Comparison of ENCODE assay signal across 8 cellular contexts in the genomic region with DNA sequence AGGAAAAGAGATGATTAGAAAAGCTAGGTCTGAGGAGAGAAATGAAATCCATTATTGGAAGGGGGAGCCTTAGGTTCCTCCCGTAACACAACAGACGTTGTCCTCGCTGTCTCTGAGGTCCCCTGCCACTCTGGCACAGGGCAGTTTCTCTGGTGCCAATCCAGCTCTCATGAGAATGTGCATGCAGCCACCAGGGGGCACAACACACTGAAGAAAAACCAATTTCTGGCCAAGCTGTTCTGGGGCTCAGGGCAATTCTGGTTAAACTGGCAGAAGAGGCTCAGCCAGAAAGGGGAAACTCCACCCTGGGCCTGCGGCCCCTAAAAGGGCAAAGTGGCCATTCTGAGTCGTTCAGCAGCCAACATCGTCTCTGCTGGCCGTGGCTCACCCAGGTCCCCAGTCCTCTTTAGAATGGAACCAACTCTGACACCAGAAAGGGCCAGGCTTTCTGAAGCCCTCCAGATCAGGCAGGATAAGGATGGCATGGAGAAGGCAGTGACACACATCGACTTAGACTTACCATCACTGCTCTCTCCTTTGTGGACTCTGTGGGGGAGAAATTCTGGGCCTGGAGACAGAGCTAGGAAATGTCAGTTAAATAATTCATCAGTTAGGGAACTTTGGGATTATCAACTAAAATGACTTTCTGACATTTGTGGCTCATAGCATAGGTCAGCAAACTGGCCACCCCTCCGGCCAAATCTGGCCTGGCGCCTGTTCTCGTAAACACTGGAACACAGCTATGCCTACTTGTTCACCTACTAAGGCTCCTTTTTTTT. TPM values are rescaled to one million over a fixed set of nuclear protein-coding genes. Genes with fewer than 3 reads are reported as not detected.
DNase-seq lines count a peak whose midpoint lies in the region; ATAC-seq, FAIRE-seq and TF ChIP-seq lines count a peak whose summit lies in the region.

No MANE protein-coding gene starts in this region.

- DNase-seq in COLO829 (ENCODE audit: low spot score) (peak; percentile 32), HPDE6-E6E7 (ENCODE audit: extremely low spot score) (peak; percentile 57), NOMO-1 (lab: John Stamatoyannopoulos, UW; ENCODE audit: unreplicated experiment in 2 of 2) (peak; percentile 97 to 99), endothelial cell of umbilical vein (ENCODE audit: low read depth, low spot score) (peak; percentile 77), mucosa of descending colon (peak; percentile 68 to 90 (median 84))
- DNase-seq in activated CD8-positive, alpha-beta memory T cell treated with anti-CD3 and anti-CD28 coated beads, Interleukin-2, amount 50 U/mL, for 24 hours (ENCODE audit: extremely low read depth): peak; percentile 55
- peak; percentile 47 to 60 for DNase-seq in stimulated activated CD8-positive, alpha-beta memory T cell treated with anti-CD3 and anti-CD28 coated beads, Interleukin-4, amount 100 ng/mL, for 1 hour (ENCODE audit: low read depth in 2 of 2, low spot score in 1 of 2)

- BruUV-seq in endothelial cell of umbilical vein (replicated peaks; lab: Mats Ljungman, UMichigan): no TSS peak

- peak; percentile 33 for ATAC-seq in GM19468 (IDR thresholded peaks at IDR 0.05; ENCODE audit: extremely low read depth, unreplicated experiment)
- peak; percentile 89 for ATAC-seq in mucosa of descending colon

- dilution Hi-C loops in endothelial cell of umbilical vein (cut with MboI; ENCODE audit: extremely low pct_ligation_motif_present, low sequenced_read_pairs): no loop called here

- H3K27ac ChIP-seq in endothelial cell of umbilical vein (ENCODE audit: insufficient read depth, low read depth, low read length): no peak overlapping the region

- intact Hi-C loops in endothelial cell of umbilical vein (cut with micrococcal nuclease) (loop anchor here (1.0 to 5.0 kb wide), 8 partner anchors 42 to 381 kb away; partner anchors contain the start of genes GOLPH3 and MTMR12), mucosa of descending colon (cut with DNase I, micrococcal nuclease) (loop anchor here in 1 of 2 donors (2.0 kb wide), 1 partner anchor 96 kb away; no protein-coding TSS in a partner anchor)

- peak; percentile 94 for FAIRE-seq in endothelial cell of umbilical vein (lab: Jason Lieb, UNC)

- TF ChIP-seq POLR2A in endothelial cell of umbilical vein (IDR thresholded peaks at IDR 0.05; ENCODE audit: low read depth, low read length): no peak

- H3K36me3 ChIP-seq in endothelial cell of umbilical vein (ENCODE audit: control insufficient read depth in 2 of 2, extremely low read depth in 1 of 2, insufficient read depth in 2 of 2, low read length in 2 of 2) (peaks cover 5 to 11% of the 10 kb centered on the region in 2 experiments), mucosa of descending colon (ENCODE audit: low read depth) (no peaks in the 10 kb centered on the region)

- H3K79me2 ChIP-seq in endothelial cell of umbilical vein (ENCODE audit: control insufficient read depth, insufficient read depth, low read length): no peaks in the 10 kb centered on the region

- CTCF ChIA-PET in endothelial cell of umbilical vein (lab: Charles Lee): interaction anchor here (0.6 to 10.1 kb wide), 55 partner anchors 8 to 1147 kb away, joined by 3 to 325 read pairs (median 4); partner anchors contain the start of genes GOLPH3, MTMR12 and SUB1

- H3K27me3 ChIP-seq in endothelial cell of umbilical vein (ENCODE audit: control insufficient read depth in 2 of 2, insufficient read depth in 2 of 2, low read length in 2 of 2): no peaks in the 10 kb centered on the region

- H3K4me2 ChIP-seq in endothelial cell of umbilical vein (ENCODE audit: insufficient read depth, low read length): no peak overlapping the region

- TF ChIP-seq CTCF in endothelial cell of umbilical vein (IDR thresholded peaks at IDR 0.05; ENCODE audit: extremely low read depth in 1 of 2, insufficient read depth in 1 of 2, low read depth in 1 of 2, low read length in 2 of 2): peak; percentile 79 to 84
- peak; percentile 72 for TF ChIP-seq CTCF in mucosa of descending colon (IDR thresholded peaks at IDR 0.05)

- H3K9ac ChIP-seq in endothelial cell of umbilical vein (replicated peaks; ENCODE audit: extremely low read depth, insufficient read depth, low read length): no peak overlapping the region

- H4K20me1 ChIP-seq in endothelial cell of umbilical vein (replicated peaks; ENCODE audit: control insufficient read depth, extremely low read depth, insufficient read depth, low read length): no peaks in the 10 kb centered on the region

- POLR2A ChIA-PET in endothelial cell of umbilical vein (lab: Charles Lee): interaction anchor here (0.6 to 1.0 kb wide), 3 partner anchors 9 to 97 kb away, joined by 3 to 4 read pairs (median 3); no protein-coding TSS in a partner anchor

- H3K4me1 ChIP-seq in endothelial cell of umbilical vein (ENCODE audit: control insufficient read depth, extremely low read depth, insufficient read depth, low read length) (peaks cover 16% of the 10 kb centered on the region), mucosa of descending colon (ENCODE audit: low read depth) (peaks cover 13% of the 10 kb centered on the region)

- H3K9me3 ChIP-seq in endothelial cell of umbilical vein (replicated peaks; ENCODE audit: control insufficient read depth, insufficient read depth, low read length) (no peaks in the 10 kb centered on the region), mucosa of descending colon (no peaks in the 10 kb centered on the region)

- H3K4me3 ChIP-seq in endothelial cell of umbilical vein (replicated peaks in 1 of 3; ENCODE audit: insufficient read depth in 1 of 3, low read depth in 1 of 3, low read length in 3 of 3): no peak overlapping the region
- H3K4me3 ChIP-seq in mucosa of descending colon: no peak overlapping the region

- no peak overlapping the region for H2AFZ ChIP-seq in endothelial cell of umbilical vein (ENCODE audit: low read depth, low read length)

- no peaks in the 10 kb centered on the region for H3K9me1 ChIP-seq in endothelial cell of umbilical vein (replicated peaks; ENCODE audit: control insufficient read depth, extremely low read depth, insufficient read depth, low read length)

TF ChIP-seq in endothelial cell of umbilical vein, 7 proteins besides CTCF, POLR2A, EP300 and RAD21:
- TF ChIP-seq EZH2 (IDR thresholded peaks at IDR 0.05; ENCODE audit: borderline replicate concordance, low read depth, low read length, severe bottlenecking) (no peak), GATA2 (IDR thresholded peaks at IDR 0.05; ENCODE audit: insufficient read depth, insufficient read length, low read depth, low read length) (no peak), MYC (IDR thresholded peaks at IDR 0.05; ENCODE audit: low read depth, low read length) (no peak), FOS (IDR thresholded peaks at IDR 0.05; ENCODE audit: borderline replicate concordance, insufficient read depth, low read length) (no peak), JUN (IDR thresholded peaks at IDR 0.05; ENCODE audit: borderline replicate concordance, insufficient read depth, insufficient read length, low read depth) (no peak), POLR2AphosphoS5 (IDR thresholded peaks at IDR 0.05; ENCODE audit: insufficient read depth, low read depth, low read length) (no peak)
- TF ChIP-seq, protein P1, sequence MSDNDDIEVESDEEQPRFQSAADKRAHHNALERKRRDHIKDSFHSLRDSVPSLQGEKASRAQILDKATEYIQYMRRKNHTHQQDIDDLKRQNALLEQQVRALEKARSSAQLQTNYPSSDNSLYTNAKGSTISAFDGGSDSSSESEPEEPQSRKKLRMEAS (IDR thresholded peaks at IDR 0.05; ENCODE audit: insufficient read depth, insufficient read length): no peak

RNA-seq across cellular contexts. Expression of gene GOLPH3, which starts 58.5 kb away (rescaled TPM):
- total RNA-seq in endothelial cell of umbilical vein (67.2 and 70.2 TPM in 2 replicates), mucosa of descending colon (100 to 1,000 TPM; 101 to 178 (median 123) TPM)
- 35.7 and 38.1 TPM in 2 replicates for polyA plus RNA-seq in endothelial cell of umbilical vein
- 35.8 and 37.3 TPM in 2 replicates for polyA plus RNA-seq in endothelial cell of umbilical vein (2011; cell fraction: cytosol; rRNA removed)
- 26.4 and 32.3 TPM in 2 replicates for polyA plus RNA-seq in endothelial cell of umbilical vein (2011; cell fraction: nucleus; rRNA removed)
- polyA plus RNA-seq in endothelial cell of umbilical vein (2012): 39.4 and 45.3 TPM in 2 replicates
- 56.7 and 57.9 TPM in 2 replicates for polyA minus RNA-seq in endothelial cell of umbilical vein
- 144 TPM for polyA minus RNA-seq in endothelial cell of umbilical vein (2011; cell fraction: cytosol; rRNA and poly(A)+ RNA removed)
- polyA minus RNA-seq in endothelial cell of umbilical vein (2011; cell fraction: nucleus; rRNA and poly(A)+ RNA removed): 34.0 and 35.4 TPM in 2 replicates

Comparison
In these comparisons a context has a peak if more than half of its experiments do, and no peak if none do; other contexts are left out.
1. DNase-seq: peak in every context shown above with its lines; median percentile 98 in NOMO-1; 84 in mucosa of descending colon; 77 in endothelial cell of umbilical vein; 57 in HPDE6-E6E7; 55 in activated CD8-positive, alpha-beta memory T cell treated with anti-CD3 and anti-CD28 coated beads, Interleukin-2, amount 50 U/mL, for 24 hours; 54 in stimulated activated CD8-positive, alpha-beta memory T cell treated with anti-CD3 and anti-CD28 coated beads, Interleukin-4, amount 100 ng/mL, for 1 hour; 32 in COLO829.